1 cellular context compared by ENCODE assay signal in genomic region chr17:45251931-45252330, GRCh38.
TF ChIP-seq lines count a peak whose summit lies in the region.

No MANE protein-coding gene starts in this region.

TF ChIP-seq in endothelial cell of umbilical vein, 7 proteins besides CTCF, POLR2A, EP300 and RAD21:
- no peak for TF ChIP-seq EZH2 (IDR thresholded peaks at IDR 0.05; ENCODE audit: borderline replicate concordance, low read depth, low read length, severe bottlenecking)
- no peak for TF ChIP-seq FOS (IDR thresholded peaks at IDR 0.05; ENCODE audit: borderline replicate concordance, insufficient read depth, low read length)
- no peak for TF ChIP-seq JUN (IDR thresholded peaks at IDR 0.05; ENCODE audit: borderline replicate concordance, insufficient read depth, insufficient read length, low read depth)
- TF ChIP-seq POLR2AphosphoS5 (IDR thresholded peaks at IDR 0.05; ENCODE audit: insufficient read depth, low read depth, low read length): no peak
- no peak for TF ChIP-seq MYC (IDR thresholded peaks at IDR 0.05; ENCODE audit: low read depth, low read length)
TF ChIP-seq in endothelial cell of umbilical vein: peak in this region for 0.
